In the genomic region with DNA sequence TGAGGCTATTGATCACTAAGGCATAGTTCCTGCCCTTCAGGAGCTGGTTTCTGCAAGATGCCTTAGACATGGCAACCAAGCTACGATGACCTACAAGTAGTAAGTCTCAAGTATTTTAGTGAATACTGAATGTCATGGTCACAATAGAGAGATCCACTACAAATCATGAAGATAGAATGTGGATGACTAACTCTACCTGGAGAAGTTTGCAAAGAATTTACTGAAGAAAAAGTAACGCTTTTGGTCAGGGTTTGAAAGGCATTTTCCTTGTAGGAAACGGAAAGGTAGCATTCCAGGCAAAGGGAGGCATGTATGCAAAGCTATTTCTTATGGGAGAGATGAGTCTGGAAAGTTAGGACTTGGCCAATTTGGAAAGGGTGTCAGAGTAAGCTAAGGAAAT, we compare ENCODE assay signal across 1 cellular context.
TF ChIP-seq lines count a peak whose summit lies in the region.

No MANE protein-coding gene starts in this region.

TF ChIP-seq in SK-N-SH treated with all-trans-retinoic acid at 6 μM for 48 hours, 23 proteins besides CTCF, POLR2A, EP300 and RAD21:
- TF ChIP-seq, protein P1, sequence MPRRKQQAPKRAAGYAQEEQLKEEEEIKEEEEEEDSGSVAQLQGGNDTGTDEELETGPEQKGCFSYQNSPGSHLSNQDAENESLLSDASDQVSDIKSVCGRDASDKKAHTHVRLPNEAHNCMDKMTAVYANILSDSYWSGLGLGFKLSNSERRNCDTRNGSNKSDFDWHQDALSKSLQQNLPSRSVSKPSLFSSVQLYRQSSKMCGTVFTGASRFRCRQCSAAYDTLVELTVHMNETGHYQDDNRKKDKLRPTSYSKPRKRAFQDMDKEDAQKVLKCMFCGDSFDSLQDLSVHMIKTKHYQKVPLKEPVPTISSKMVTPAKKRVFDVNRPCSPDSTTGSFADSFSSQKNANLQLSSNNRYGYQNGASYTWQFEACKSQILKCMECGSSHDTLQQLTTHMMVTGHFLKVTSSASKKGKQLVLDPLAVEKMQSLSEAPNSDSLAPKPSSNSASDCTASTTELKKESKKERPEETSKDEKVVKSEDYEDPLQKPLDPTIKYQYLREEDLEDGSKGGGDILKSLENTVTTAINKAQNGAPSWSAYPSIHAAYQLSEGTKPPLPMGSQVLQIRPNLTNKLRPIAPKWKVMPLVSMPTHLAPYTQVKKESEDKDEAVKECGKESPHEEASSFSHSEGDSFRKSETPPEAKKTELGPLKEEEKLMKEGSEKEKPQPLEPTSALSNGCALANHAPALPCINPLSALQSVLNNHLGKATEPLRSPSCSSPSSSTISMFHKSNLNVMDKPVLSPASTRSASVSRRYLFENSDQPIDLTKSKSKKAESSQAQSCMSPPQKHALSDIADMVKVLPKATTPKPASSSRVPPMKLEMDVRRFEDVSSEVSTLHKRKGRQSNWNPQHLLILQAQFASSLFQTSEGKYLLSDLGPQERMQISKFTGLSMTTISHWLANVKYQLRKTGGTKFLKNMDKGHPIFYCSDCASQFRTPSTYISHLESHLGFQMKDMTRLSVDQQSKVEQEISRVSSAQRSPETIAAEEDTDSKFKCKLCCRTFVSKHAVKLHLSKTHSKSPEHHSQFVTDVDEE (CRISPR knock-in tag; IDR thresholded peaks at IDR 0.05), result no peak
- TF ChIP-seq, protein P2, sequence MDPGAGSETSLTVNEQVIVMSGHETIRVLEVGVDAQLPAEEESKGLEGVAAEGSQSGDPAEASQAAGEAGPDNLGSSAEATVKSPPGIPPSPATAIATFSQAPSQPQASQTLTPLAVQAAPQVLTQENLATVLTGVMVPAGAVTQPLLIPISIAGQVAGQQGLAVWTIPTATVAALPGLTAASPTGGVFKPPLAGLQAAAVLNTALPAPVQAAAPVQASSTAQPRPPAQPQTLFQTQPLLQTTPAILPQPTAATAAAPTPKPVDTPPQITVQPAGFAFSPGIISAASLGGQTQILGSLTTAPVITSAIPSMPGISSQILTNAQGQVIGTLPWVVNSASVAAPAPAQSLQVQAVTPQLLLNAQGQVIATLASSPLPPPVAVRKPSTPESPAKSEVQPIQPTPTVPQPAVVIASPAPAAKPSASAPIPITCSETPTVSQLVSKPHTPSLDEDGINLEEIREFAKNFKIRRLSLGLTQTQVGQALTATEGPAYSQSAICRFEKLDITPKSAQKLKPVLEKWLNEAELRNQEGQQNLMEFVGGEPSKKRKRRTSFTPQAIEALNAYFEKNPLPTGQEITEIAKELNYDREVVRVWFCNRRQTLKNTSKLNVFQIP (CRISPR knock-in tag; IDR thresholded peaks at IDR 0.05; ENCODE audit: borderline replicate concordance, low read depth), result no peak
- TF ChIP-seq ZFP30 (CRISPR knock-in tag; IDR thresholded peaks at IDR 0.05), result no peak
